In the genomic region with DNA sequence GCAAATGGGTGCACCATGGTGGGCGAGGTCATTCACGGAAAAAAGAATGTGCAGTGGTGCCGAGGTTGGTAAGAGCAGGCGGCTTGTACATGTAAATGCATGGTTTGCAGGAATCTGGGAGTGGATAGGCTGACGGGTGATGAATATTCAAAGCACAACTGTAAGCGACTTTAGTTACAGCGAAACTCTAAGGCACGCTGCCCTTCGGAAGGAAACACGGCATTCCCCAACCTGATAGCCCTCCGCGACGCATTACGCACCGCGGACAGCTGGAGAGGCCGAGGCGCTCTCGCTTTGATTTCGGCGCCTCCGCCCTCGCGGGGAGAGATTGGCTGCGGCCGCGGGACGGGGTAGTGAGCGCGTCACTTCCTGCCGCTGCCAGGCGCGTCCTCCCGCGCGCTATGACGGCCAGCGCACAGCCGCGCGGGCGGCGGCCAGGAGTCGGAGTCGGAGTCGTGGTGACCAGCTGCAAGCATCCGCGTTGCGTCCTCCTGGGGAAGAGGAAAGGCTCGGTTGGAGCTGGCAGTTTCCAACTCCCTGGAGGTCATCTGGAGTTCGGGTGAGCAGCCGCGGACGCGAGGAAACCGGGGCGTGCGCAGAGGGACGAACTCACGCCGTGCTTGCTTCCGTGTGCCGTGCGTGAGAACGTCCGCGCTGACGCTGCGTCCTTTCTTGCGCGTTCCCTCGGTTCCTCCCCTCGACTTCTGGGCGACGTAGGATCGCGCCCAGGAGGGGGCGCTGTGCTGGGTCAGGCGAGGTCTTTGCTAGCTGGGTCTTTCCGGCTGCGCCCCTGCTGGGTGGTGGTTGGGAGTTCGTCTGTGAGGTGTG, we compare ENCODE assay signal across 8 cellular contexts. TPM values are rescaled to one million over a fixed set of nuclear protein-coding genes. Genes with fewer than 3 reads are reported as not detected.
DNase-seq lines count a peak whose midpoint lies in the region; TF ChIP-seq lines count a peak whose summit lies in the region.

Gene NUDT15 (plus strand): TSS at position 381 of the 828 bp plus-strand sequence. CDS start 21 bp downstream, at position 402.

- 0 to 1% (median 1%) methylated on average over 23 to 82 of the region's 82 CpGs for WGBS in stomach, 5 donors

- TF ChIP-seq RAD21 in neural cell (conservative IDR thresholded peaks at IDR 0.05): peak; percentile 74

- H3K4me2 ChIP-seq in MM.1S (ENCODE audit: low read depth, low read length) (peak within 1 kb of the TSS; percentile 86), neural cell (ENCODE audit: low read length) (peak within 1 kb of the TSS; percentile 98)

- peaks cover 10% of the 10 kb centered on the region; the same call in 1 of the 2 replicates for H3K79me2 ChIP-seq in MM.1S (ENCODE audit: low read length)
- peaks cover 5% of the 10 kb centered on the region for H3K79me2 ChIP-seq in neural cell (replicated peaks; ENCODE audit: insufficient read depth, low read length)

- DNase-seq in GM03348 (ENCODE audit: low spot score) (peak; percentile 97), HCEC 1CT (peak; percentile 94), MM.1S (peak; percentile 91), SIG-M5 (lab: John Stamatoyannopoulos, UW) (peak; percentile 75), activated gamma-delta T cell (lab: John Stamatoyannopoulos, UW) (peak; percentile 86), fibroblast of the conjunctiva (ENCODE audit: low read depth) (peak; percentile 92), stomach (peak; percentile 93)

- TF ChIP-seq EP300 in neural cell (conservative IDR thresholded peaks at IDR 0.05; ENCODE audit: poor library complexity, severe bottlenecking): peak; percentile 85
- TF ChIP-seq EP300 in stomach (IDR thresholded peaks at IDR 0.05): peak; percentile 57

- H2AFZ ChIP-seq in MM.1S (ENCODE audit: low read length) (peak within 1 kb of the TSS; percentile 61), neural cell (ENCODE audit: low read depth, low read length) (peak within 1 kb of the TSS; percentile 62)

- H3F3A ChIP-seq in MM.1S (ENCODE audit: insufficient read depth, low read length) (peaks cover 10% of the 10 kb centered on the region; the same call in 1 of the 2 replicates), neural cell (ENCODE audit: insufficient read depth, low read length, poor library complexity, severe bottlenecking) (peaks cover 3% of the 10 kb centered on the region)

- H3K4me3 ChIP-seq in MM.1S (ENCODE audit: low read length) (peak within 1 kb of the TSS; percentile 80), neural cell (ENCODE audit: low read length) (peak within 1 kb of the TSS; percentile 80), stomach (peak within 1 kb of the TSS; percentile 52 to 69 (median 61))

- TF ChIP-seq CTCF in MM.1S (IDR thresholded peaks at IDR 0.05; ENCODE audit: low read length) (peak; percentile 82), neural cell (IDR thresholded peaks at IDR 0.05; ENCODE audit: poor library complexity, severe bottlenecking) (peak; percentile 100), stomach (IDR thresholded peaks at IDR 0.05) (peak in 6 of 7 experiments; percentile 74 to 99 (median 96))

- H4K20me1 ChIP-seq in MM.1S (ENCODE audit: insufficient read depth, low read length): no peaks in the 10 kb centered on the region
- H4K20me1 ChIP-seq in neural cell (ENCODE audit: insufficient read depth): no peaks in the 10 kb centered on the region

- H3K27ac ChIP-seq in MM.1S (ENCODE audit: low read length) (peak within 1 kb of the TSS; percentile 92), neural cell (ENCODE audit: low read length) (peak within 1 kb of the TSS; percentile 94), stomach (peak within 1 kb of the TSS; percentile 93 to 98 (median 97))

- H3K9me2 ChIP-seq in MM.1S (replicated peaks; ENCODE audit: insufficient read depth, low read length) (no peaks in the 10 kb centered on the region), neural cell (ENCODE audit: insufficient read depth, low read length) (no peaks in the 10 kb centered on the region)

- no peaks in the 10 kb centered on the region for H3K4me1 ChIP-seq in MM.1S (ENCODE audit: low read length)
- H3K4me1 ChIP-seq in stomach: peaks cover 6 to 21% (median 15%) of the 10 kb centered on the region in 4 donors

- TF ChIP-seq POLR2A in stomach (IDR thresholded peaks at IDR 0.05): peak in 2 of 4 donors; percentile 76 to 82

- intact Hi-C loops in stomach (cut with DNase I; ENCODE audit: low total_unique reads): no loop called here

- H3K36me3 ChIP-seq in MM.1S (replicated peaks; ENCODE audit: insufficient read depth, low read length) (no peaks in the 10 kb centered on the region), neural cell (ENCODE audit: insufficient read depth, low read length) (no peaks in the 10 kb centered on the region), stomach (peaks cover 0 to 19% (median 16%) of the 10 kb centered on the region in 4 donors)

- H3K9me3 ChIP-seq in MM.1S (replicated peaks; ENCODE audit: insufficient read depth, low read length) (no peaks in the 10 kb centered on the region), neural cell (ENCODE audit: low read length) (no peaks in the 10 kb centered on the region), stomach (peaks cover 0 to under 1% (median 0%) of the 10 kb centered on the region in 4 donors)

- H3K27me3 ChIP-seq in MM.1S (replicated peaks; ENCODE audit: insufficient read depth, low read length) (no peaks in the 10 kb centered on the region), neural cell (ENCODE audit: insufficient read depth, low read depth, low read length) (no peaks in the 10 kb centered on the region), stomach (no peaks in the 10 kb centered on the region)

- H3K9ac ChIP-seq in MM.1S (ENCODE audit: low read length): peak within 1 kb of the TSS; percentile 84
- peak within 1 kb of the TSS; percentile 83 for H3K9ac ChIP-seq in neural cell (ENCODE audit: low read length)

TF ChIP-seq in neural cell, 6 proteins besides CTCF, POLR2A, EP300 and RAD21:
- TF ChIP-seq EZH2 (IDR thresholded peaks at IDR 0.05; ENCODE audit: borderline replicate concordance, insufficient read depth, low read length, poor library complexity, severe bottlenecking) (no peak), POLR2AphosphoS5 (IDR thresholded peaks at IDR 0.05) (peak; percentile 84), TAF1 (IDR thresholded peaks at IDR 0.05; ENCODE audit: low read depth) (peak; percentile 83), SMC3 (conservative IDR thresholded peaks at IDR 0.05; ENCODE audit: poor library complexity) (peak; percentile 88), MXI1 (conservative IDR thresholded peaks at IDR 0.05; ENCODE audit: poor library complexity, severe bottlenecking) (peak; percentile 100)
- TF ChIP-seq, protein P1, sequence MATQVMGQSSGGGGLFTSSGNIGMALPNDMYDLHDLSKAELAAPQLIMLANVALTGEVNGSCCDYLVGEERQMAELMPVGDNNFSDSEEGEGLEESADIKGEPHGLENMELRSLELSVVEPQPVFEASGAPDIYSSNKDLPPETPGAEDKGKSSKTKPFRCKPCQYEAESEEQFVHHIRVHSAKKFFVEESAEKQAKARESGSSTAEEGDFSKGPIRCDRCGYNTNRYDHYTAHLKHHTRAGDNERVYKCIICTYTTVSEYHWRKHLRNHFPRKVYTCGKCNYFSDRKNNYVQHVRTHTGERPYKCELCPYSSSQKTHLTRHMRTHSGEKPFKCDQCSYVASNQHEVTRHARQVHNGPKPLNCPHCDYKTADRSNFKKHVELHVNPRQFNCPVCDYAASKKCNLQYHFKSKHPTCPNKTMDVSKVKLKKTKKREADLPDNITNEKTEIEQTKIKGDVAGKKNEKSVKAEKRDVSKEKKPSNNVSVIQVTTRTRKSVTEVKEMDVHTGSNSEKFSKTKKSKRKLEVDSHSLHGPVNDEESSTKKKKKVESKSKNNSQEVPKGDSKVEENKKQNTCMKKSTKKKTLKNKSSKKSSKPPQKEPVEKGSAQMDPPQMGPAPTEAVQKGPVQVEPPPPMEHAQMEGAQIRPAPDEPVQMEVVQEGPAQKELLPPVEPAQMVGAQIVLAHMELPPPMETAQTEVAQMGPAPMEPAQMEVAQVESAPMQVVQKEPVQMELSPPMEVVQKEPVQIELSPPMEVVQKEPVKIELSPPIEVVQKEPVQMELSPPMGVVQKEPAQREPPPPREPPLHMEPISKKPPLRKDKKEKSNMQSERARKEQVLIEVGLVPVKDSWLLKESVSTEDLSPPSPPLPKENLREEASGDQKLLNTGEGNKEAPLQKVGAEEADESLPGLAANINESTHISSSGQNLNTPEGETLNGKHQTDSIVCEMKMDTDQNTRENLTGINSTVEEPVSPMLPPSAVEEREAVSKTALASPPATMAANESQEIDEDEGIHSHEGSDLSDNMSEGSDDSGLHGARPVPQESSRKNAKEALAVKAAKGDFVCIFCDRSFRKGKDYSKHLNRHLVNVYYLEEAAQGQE (IDR thresholded peaks at IDR 0.05; ENCODE audit: borderline replicate concordance): no peak

RNA-seq across cellular contexts. Expression of gene NUDT15, which starts in this region (rescaled TPM):
- 23.0 and 23.4 TPM in 2 replicates for polyA plus RNA-seq in neural cell
- polyA minus RNA-seq in neural cell: 10.2 and 10.3 TPM in 2 replicates
- 10 to 100 TPM in 2 of 5 donors, 1 to 10 TPM in 1, under 1 TPM in 1, not detected in 1; 0.89 to 18.0 (median 13.4) TPM for total RNA-seq in stomach
- 10 to 100 TPM; 11.5 to 22.5 (median 20.2) TPM for polyA plus RNA-seq in stomach

Comparison
In these comparisons a context has a peak if more than half of its experiments do, and no peak if none do; other contexts are left out.
1. Peak in every context shown above with its lines: DNase-seq, H3K4me3 ChIP-seq and H3K27ac ChIP-seq.